Comparison of ENCODE assay signal across 18 cellular contexts in genomic region chr7:1850111-1850975, GRCh38.
DNase-seq lines count a peak whose midpoint lies in the region; ATAC-seq and TF ChIP-seq lines count a peak whose summit lies in the region.
"Had no signal": no experiment of that assay in that cellular context is flagged by ENCODE, and none has a peak within 500 bp of the region (broad histone marks: within the 10 kb centered on the region; RNA-seq: fewer than 3 reads in every experiment).

No MANE protein-coding gene starts in this region.

- no peak overlapping the region for H3K4me3 ChIP-seq in HL-60 (replicated peaks; ENCODE audit: insufficient read depth, low read length)
- H3K4me3 ChIP-seq in NB4 (ENCODE audit: low read depth, low read length), result no peak overlapping the region
- H3K4me3 ChIP-seq in right cardiac atrium (ENCODE audit: low read length), result no peak overlapping the region
- H3K4me3 ChIP-seq in osteoblast (ENCODE audit: insufficient read depth, low read length), result no peak overlapping the region
- no peak overlapping the region for H3K4me3 ChIP-seq in MG63
- H3K4me3 ChIP-seq: upper lobe of left lung had no signal

- no peak overlapping the region for H3K4me2 ChIP-seq in osteoblast (ENCODE audit: insufficient read depth, low read length)

- H3K27ac ChIP-seq in HL-60 (replicated peaks) (0 out of 2 replicates have a peak overlapping the region, but pooled peaks have one; percentile 11), right cardiac atrium (ENCODE audit: low read length) (no peak overlapping the region), osteoblast (ENCODE audit: low read depth, low read length) (no peak overlapping the region)
- H3K27ac ChIP-seq: upper lobe of left lung had no signal

- TF ChIP-seq CTCF in HL-60 (IDR thresholded peaks at IDR 0.05; ENCODE audit: insufficient read depth, low read length) (no peak), NB4 (IDR thresholded peaks at IDR 0.05; ENCODE audit: low read depth, low read length) (no peak), osteoblast (IDR thresholded peaks at IDR 0.05; ENCODE audit: extremely low read depth, low read depth, low read length) (no peak)

- ATAC-seq in right cardiac atrium (peak in 1 of 2 donors; percentile 28), GM21367 (IDR thresholded peaks at IDR 0.05; ENCODE audit: unreplicated experiment) (no peak)
- ATAC-seq: HCT116 had no signal

- no peaks in the 10 kb centered on the region for H3K79me2 ChIP-seq in osteoblast (ENCODE audit: insufficient read depth, low read length)

- DNase-seq in HL-60 (ENCODE audit: low read depth in 1 of 2, low spot score in 1 of 2) (peak in 1 of 2 experiments; percentile 56), NB4 (ENCODE audit: low read depth) (peak; percentile 55), right cardiac atrium (peak; percentile 6 to 39 (median 31)), osteoblast (ENCODE audit: insufficient read length, low spot score, missing footprints) (peak; percentile 65), MG63 (no peak)
- no peak for DNase-seq in stimulated activated CD4-positive, alpha-beta T cell treated with anti-CD3 and anti-CD28 coated beads, Interleukin-4, amount 100 ng/mL, for 1 hour
- DNase-seq: activated CD4-positive, alpha-beta T cell treated with anti-CD3 and anti-CD28 coated beads, Interleukin-2, amount 10 ng/mL, durations not matched to agents 7 days and 5 days; activated CD8-positive, alpha-beta memory T cell treated with anti-CD3 and anti-CD28 coated beads, Interleukin-2, amount 50 U/mL, for 4 hours; activated gamma-delta T cell; anterior cingulate cortex; Caco-2; central memory CD4-positive, alpha-beta T cell; NCI-H146; NCI-H2171; SHP77 had no signal

- 89% methylated on average over 33 of the region's 33 CpGs for WGBS in right cardiac atrium

- H3K9me3 ChIP-seq in right cardiac atrium (ENCODE audit: control insufficient read depth, low read length), result no peaks in the 10 kb centered on the region
- H3K9me3 ChIP-seq in osteoblast (ENCODE audit: low read depth, low read length), result no peaks in the 10 kb centered on the region
- H3K9me3 ChIP-seq in MG63, result no peaks in the 10 kb centered on the region
- H3K9me3 ChIP-seq: Caco-2, upper lobe of left lung had no signal

- H2AFZ ChIP-seq in osteoblast (ENCODE audit: low read length), result no peak overlapping the region

- no peaks in the 10 kb centered on the region for H3K36me3 ChIP-seq in osteoblast (ENCODE audit: insufficient read depth, low read length)
- H3K36me3 ChIP-seq in MG63, result no peaks in the 10 kb centered on the region
- H3K36me3 ChIP-seq: upper lobe of left lung had no signal

- H3K27me3 ChIP-seq in HL-60 (ENCODE audit: insufficient read depth, poor library complexity, severe bottlenecking) (no peaks in the 10 kb centered on the region), right cardiac atrium (ENCODE audit: control insufficient read depth, insufficient read depth) (no peaks in the 10 kb centered on the region), osteoblast (ENCODE audit: insufficient read depth, low read length) (no peaks in the 10 kb centered on the region), MG63 (no peaks in the 10 kb centered on the region)
- H3K27me3 ChIP-seq: upper lobe of left lung had no signal

- no peak for TF ChIP-seq POLR2A in NB4 (IDR thresholded peaks at IDR 0.05; ENCODE audit: extremely low read depth, insufficient read length)

- intact Hi-C loops in right cardiac atrium (cut with DNase I), result no loop called here

- H3K4me1 ChIP-seq in right cardiac atrium (ENCODE audit: control insufficient read depth, insufficient read depth, low read length), result no peaks in the 10 kb centered on the region
- H3K4me1 ChIP-seq in osteoblast (ENCODE audit: insufficient read depth, low read length), result no peaks in the 10 kb centered on the region
- H3K4me1 ChIP-seq: Caco-2, upper lobe of left lung had no signal

- no peaks in the 10 kb centered on the region for H4K20me1 ChIP-seq in osteoblast (ENCODE audit: insufficient read depth, low read length)

Comparison
In these comparisons a context has a peak if more than half of its experiments do, and no peak if none do; other contexts are left out.
1. DNase-seq: peak in NB4 (single experiment), right cardiac atrium (3 of 3) and osteoblast (single experiment); none in MG63 (single experiment) and stimulated activated CD4-positive, alpha-beta T cell treated with anti-CD3 and anti-CD28 coated beads, Interleukin-4, amount 100 ng/mL, for 1 hour (single experiment).